Comparison of ENCODE assay signal across 3 cellular contexts in genomic region chr2:10977003-10977402, GRCh38.
A peak's percentile ranks its signal among the peaks of the same experiment; 100 is the strongest.
TF ChIP-seq lines count a peak whose summit lies in the region.

No MANE protein-coding gene starts in this region.

TF ChIP-seq in SK-N-SH, 30 proteins besides CTCF, POLR2A, EP300 and RAD21 (continued from another document and continues in another):
- no peak for TF ChIP-seq RFX5 (IDR thresholded peaks at IDR 0.05; ENCODE audit: low read length)
- TF ChIP-seq PBX3 (IDR thresholded peaks at IDR 0.05), result no peak
- TF ChIP-seq RCOR1 (IDR thresholded peaks at IDR 0.05; ENCODE audit: low read length), result no peak
- no peak for TF ChIP-seq GABPA (IDR thresholded peaks at IDR 0.05; ENCODE audit: low read depth)
- no peak for TF ChIP-seq TCF12 (IDR thresholded peaks at IDR 0.05)
- no peak for TF ChIP-seq IRF3 (IDR thresholded peaks at IDR 0.05; ENCODE audit: low read depth, low read length)
- TF ChIP-seq NRF1 (IDR thresholded peaks at IDR 0.05; ENCODE audit: low read depth, low read length), result no peak
- TF ChIP-seq USF1 (IDR thresholded peaks at IDR 0.05; ENCODE audit: borderline replicate concordance, low read depth), result no peak
- no peak for TF ChIP-seq TAF1 (IDR thresholded peaks at IDR 0.05; ENCODE audit: borderline replicate concordance, low read depth, low read length)
- no peak for TF ChIP-seq ELF1 (IDR thresholded peaks at IDR 0.05)
- no peak for TF ChIP-seq REST (IDR thresholded peaks at IDR 0.05; ENCODE audit: low read depth, low read length)
- TF ChIP-seq JUND (IDR thresholded peaks at IDR 0.05), result no peak
- no peak for TF ChIP-seq FOXM1 (IDR thresholded peaks at IDR 0.05; ENCODE audit: low read depth)

TF ChIP-seq in SK-N-SH treated with all-trans-retinoic acid at 6 μM for 48 hours, 23 proteins besides CTCF, POLR2A, EP300 and RAD21 (continued from another document):
- TF ChIP-seq TSHZ2 (CRISPR knock-in tag; IDR thresholded peaks at IDR 0.05) (no peak), ZNF8 (CRISPR knock-in tag; IDR thresholded peaks at IDR 0.05) (no peak), CSDC2 (CRISPR knock-in tag; IDR thresholded peaks at IDR 0.05) (no peak), SNAI2 (CRISPR knock-in tag; IDR thresholded peaks at IDR 0.05) (no peak), BACH2 (CRISPR knock-in tag; IDR thresholded peaks at IDR 0.05; ENCODE audit: borderline replicate concordance) (no peak), ZNF70 (CRISPR knock-in tag; IDR thresholded peaks at IDR 0.05) (no peak), POU6F1 (CRISPR knock-in tag; IDR thresholded peaks at IDR 0.05; ENCODE audit: borderline replicate concordance, low read depth) (no peak), OSR1 (CRISPR knock-in tag; IDR thresholded peaks at IDR 0.05) (no peak), CREB5 (CRISPR knock-in tag; IDR thresholded peaks at IDR 0.05; ENCODE audit: low read depth) (no peak), ZNF565 (CRISPR knock-in tag; conservative IDR thresholded peaks at IDR 0.05; ENCODE audit: low read depth) (no peak), ZC3H10 (CRISPR knock-in tag; IDR thresholded peaks at IDR 0.05) (no peak), TCF4 (CRISPR knock-in tag; IDR thresholded peaks at IDR 0.05; ENCODE audit: borderline replicate concordance) (no peak)

TF ChIP-seq in H1, 55 proteins besides CTCF, POLR2A, EP300 and RAD21 (continued from another document):
- TF ChIP-seq CEBPB (IDR thresholded peaks at IDR 0.05; ENCODE audit: low read depth, low read length), result peak; percentile 25; the same call in 1 of the 2 replicates
- no peak for TF ChIP-seq USF2 (IDR thresholded peaks at IDR 0.05; ENCODE audit: low read length)
- no peak for TF ChIP-seq KDM1A (IDR thresholded peaks at IDR 0.05; ENCODE audit: borderline replicate concordance, low read length)
- TF ChIP-seq GTF2F1 (IDR thresholded peaks at IDR 0.05; ENCODE audit: borderline replicate concordance, low read depth, low read length), result no peak
- TF ChIP-seq ZNF274 (IDR thresholded peaks at IDR 0.05; ENCODE audit: borderline replicate concordance, extremely low read depth, low read length), result no peak
